1 cellular context compared by ENCODE assay signal in genomic region chr3:47930979-47931378, GRCh38.
TF ChIP-seq lines count a peak whose summit lies in the region.

No MANE protein-coding gene starts in this region.

TF ChIP-seq in H1, 55 proteins besides CTCF, POLR2A, EP300 and RAD21 (continued from another document):
- TF ChIP-seq POU5F1 (IDR thresholded peaks at IDR 0.05; ENCODE audit: low read depth, low read length) (no peak), RBBP5 (IDR thresholded peaks at IDR 0.05; ENCODE audit: borderline replicate concordance, low read depth, low read length) (no peak), SP2 (IDR thresholded peaks at IDR 0.05; ENCODE audit: low read length) (no peak), NANOG (IDR thresholded peaks at IDR 0.05; ENCODE audit: insufficient read depth, low read depth, low read length, poor library complexity, severe bottlenecking) (no peak), CBX8 (IDR thresholded peaks at IDR 0.05; ENCODE audit: borderline replicate concordance, low read depth, low read length) (no peak), CTBP2 (IDR thresholded peaks at IDR 0.05; ENCODE audit: borderline replicate concordance, insufficient read depth, insufficient read length, low read length) (no peak), JUN (IDR thresholded peaks at IDR 0.05; ENCODE audit: low read depth, low read length) (no peak), PHF8 (conservative IDR thresholded peaks at IDR 0.05; ENCODE audit: low read depth, low read length) (no peak), SP1 (IDR thresholded peaks at IDR 0.05; ENCODE audit: low read depth, low read length) (no peak), KDM4A (IDR thresholded peaks at IDR 0.05; ENCODE audit: low read depth, low read length, severe bottlenecking) (no peak)
